In the genomic region with DNA sequence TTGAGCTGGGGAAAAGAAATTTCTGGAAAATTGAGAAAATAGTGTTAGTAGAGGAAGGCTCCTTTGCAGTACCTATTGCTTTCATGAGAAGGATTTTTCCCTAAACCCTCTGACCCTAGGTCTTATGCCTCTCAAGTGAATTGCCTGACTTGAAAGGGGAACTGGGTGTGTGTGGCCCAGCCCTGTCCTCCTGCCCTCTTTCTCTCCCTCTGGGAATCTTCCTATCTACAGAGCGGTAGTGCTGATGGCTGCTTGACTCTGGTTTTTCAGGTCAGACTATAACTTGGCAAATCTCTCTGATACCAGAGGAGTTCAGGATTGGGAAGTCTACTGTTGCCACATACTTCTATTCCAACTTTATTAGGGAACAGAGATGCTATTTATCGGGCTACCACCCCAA, we compare ENCODE assay signal across 39 cellular contexts. TPM values are rescaled to one million over a fixed set of nuclear protein-coding genes. Genes with fewer than 3 reads are reported as not detected.
"Had no signal": no experiment of that assay in that cellular context is flagged by ENCODE, and none has a peak within 500 bp of the region (broad histone marks: within the 10 kb centered on the region; RNA-seq: fewer than 3 reads in every experiment).

No MANE protein-coding gene starts in this region.

- H3K4me3 Mint-ChIP-seq: activated CD4-positive, alpha-beta memory T cell treated with anti-CD3 and anti-CD28 coated beads, Interleukin-2, amount 10 ng/mL, durations not matched to agents 7 days and 5 days; activated CD4-positive, alpha-beta T cell treated with anti-CD3 and anti-CD28 coated beads, Interleukin-2, amount 10 ng/mL, durations not matched to agents 7 days and 5 days; activated naive CD8-positive, alpha-beta T cell; activated T-cell treated with anti-CD3 and anti-CD28 coated beads, Interleukin-2, amount 50 U/mL, for 24 hours; activated T-cell treated with anti-CD3 and anti-CD28 coated beads, Interleukin-2, amount 50 U/mL, for 72 hours; activated T-helper 17 cell treated with anti-CD3 and anti-CD28 coated beads, Interleukin-2, amount 50 U/mL, for 72 hours; central memory CD8-positive, alpha-beta T cell; dendritic cell treated with granulocyte-macrophage colony-stimulating factor and Interleukin-4, amounts not matched to agents 40 ng/mL and 50 ng/mL, for 4 days; endodermal cell; T-helper 17 cell; T-helper 2 cell treated with Interferon-gamma antibody and Interleukin-4, amounts not matched to agents 5 μg/mL and 100 μg/mL, for 36 hours; WTC11 had no signal

- H3K4me1 ChIP-seq: esophagus muscularis mucosa, gastroesophageal sphincter, heart right ventricle had no signal

- DNase-seq: activated CD4-positive, alpha-beta memory T cell treated with anti-CD3 and anti-CD28 coated beads, Interleukin-2, amount 10 ng/mL, durations not matched to agents 7 days and 5 days; activated CD4-positive, alpha-beta T cell treated with anti-CD3 and anti-CD28 coated beads for 1 hour; activated CD4-positive, alpha-beta T cell treated with anti-CD3 and anti-CD28 coated beads for 4 hours; activated CD4-positive, alpha-beta T cell treated with anti-CD3 and anti-CD28 coated beads, Interleukin-2, amount 10 ng/mL, durations not matched to agents 7 days and 5 days; activated CD4-positive, alpha-beta T cell treated with anti-CD3 and anti-CD28 coated beads, Interleukin-2, amount 50 U/mL, for 4 hours; activated CD8-positive, alpha-beta memory T cell treated with anti-CD3 and anti-CD28 coated beads, Interleukin-2, amount 50 U/mL, for 48 hours; activated effector memory CD4-positive, alpha-beta T cell treated with Interleukin-2 at 50 U/mL for 16 hours; activated gamma-delta T cell treated with Interleukin-2 at 50 U/mL for 16 hours; activated naive CD4-positive, alpha-beta T cell treated with anti-CD3 and anti-CD28 coated beads, Interleukin-2, amount 50 U/mL, for 16 hours; activated naive CD4-positive, alpha-beta T cell treated with Interleukin-2 at 50 U/mL for 16 hours; activated T-cell treated with anti-CD3 and anti-CD28 coated beads for 4 hours; activated T-cell treated with anti-CD3 and anti-CD28 coated beads, Interleukin-2, amount 50 U/mL, for 24 hours; activated T-cell treated with anti-CD3 and anti-CD28 coated beads, Interleukin-2, amount 50 U/mL, for 72 hours; amniotic stem cell; anterior cingulate cortex; brain microvascular endothelial cell; dorsolateral prefrontal cortex; effector memory CD4-positive, alpha-beta T cell; endodermal cell; erythroblast; foreskin melanocyte; heart right ventricle; T-helper 1 cell; T-helper 17 cell had no signal

- H3K4me3 ChIP-seq: coronary artery, dorsolateral prefrontal cortex, esophagus muscularis mucosa, gastroesophageal sphincter, heart right ventricle had no signal

- H3K36me3 ChIP-seq: brain microvascular endothelial cell, esophagus muscularis mucosa, gastroesophageal sphincter, heart right ventricle had no signal

- FAIRE-seq: astrocyte, bronchial epithelial cell, TTC549 had no signal

- H3K9me3 ChIP-seq: esophagus muscularis mucosa, gastroesophageal sphincter, heart right ventricle had no signal

- H3K4me1 Mint-ChIP-seq: activated CD4-positive, alpha-beta memory T cell treated with anti-CD3 and anti-CD28 coated beads, Interleukin-2, amount 10 ng/mL, durations not matched to agents 7 days and 5 days; activated CD4-positive, alpha-beta T cell treated with anti-CD3 and anti-CD28 coated beads, Interleukin-2, amount 10 ng/mL, durations not matched to agents 7 days and 5 days; activated T-helper 17 cell treated with anti-CD3 and anti-CD28 coated beads, Interleukin-2, amount 50 U/mL, for 72 hours; central memory CD8-positive, alpha-beta T cell had no signal

- H3K27ac ChIP-seq: brain microvascular endothelial cell, coronary artery, dorsolateral prefrontal cortex, esophagus muscularis mucosa, gastroesophageal sphincter, heart right ventricle, VCaP had no signal

- ATAC-seq: activated T-cell treated with anti-CD3 and anti-CD28 coated beads, Interleukin-2, amount 50 U/mL, for 72 hours; activated T-helper 17 cell treated with anti-CD3 and anti-CD28 coated beads, Interleukin-2, amount 50 U/mL, for 72 hours; gastroesophageal sphincter; heart right ventricle; T-helper 17 cell; WTC11 had no signal

- H3K27ac Mint-ChIP-seq: activated CD4-positive, alpha-beta memory T cell treated with anti-CD3 and anti-CD28 coated beads, Interleukin-2, amount 10 ng/mL, durations not matched to agents 7 days and 5 days; activated CD4-positive, alpha-beta T cell treated with anti-CD3 and anti-CD28 coated beads, Interleukin-2, amount 10 ng/mL, durations not matched to agents 7 days and 5 days; activated naive CD8-positive, alpha-beta T cell; activated T-cell treated with anti-CD3 and anti-CD28 coated beads, Interleukin-2, amount 50 U/mL, for 24 hours; activated T-cell treated with anti-CD3 and anti-CD28 coated beads, Interleukin-2, amount 50 U/mL, for 72 hours; activated T-helper 17 cell treated with anti-CD3 and anti-CD28 coated beads, Interleukin-2, amount 50 U/mL, for 72 hours; dendritic cell treated with granulocyte-macrophage colony-stimulating factor and Interleukin-4, amounts not matched to agents 40 ng/mL and 50 ng/mL, for 4 days; endodermal cell; T-helper 17 cell; T-helper 2 cell treated with Interferon-gamma antibody and Interleukin-4, amounts not matched to agents 5 μg/mL and 100 μg/mL, for 36 hours; WTC11 had no signal

- H3K27me3 ChIP-seq: brain microvascular endothelial cell, esophagus muscularis mucosa had no signal

- H3K9me3 Mint-ChIP-seq: activated CD4-positive, alpha-beta memory T cell treated with anti-CD3 and anti-CD28 coated beads, Interleukin-2, amount 10 ng/mL, durations not matched to agents 7 days and 5 days; activated CD4-positive, alpha-beta T cell treated with anti-CD3 and anti-CD28 coated beads, Interleukin-2, amount 10 ng/mL, durations not matched to agents 7 days and 5 days; activated T-cell treated with anti-CD3 and anti-CD28 coated beads, Interleukin-2, amount 50 U/mL, for 24 hours; activated T-cell treated with anti-CD3 and anti-CD28 coated beads, Interleukin-2, amount 50 U/mL, for 72 hours; activated T-helper 17 cell treated with anti-CD3 and anti-CD28 coated beads, Interleukin-2, amount 50 U/mL, for 72 hours; central memory CD8-positive, alpha-beta T cell; dendritic cell treated with granulocyte-macrophage colony-stimulating factor and Interleukin-4, amounts not matched to agents 40 ng/mL and 50 ng/mL, for 4 days; endodermal cell; T-helper 2 cell treated with Interferon-gamma antibody and Interleukin-4, amounts not matched to agents 5 μg/mL and 100 μg/mL, for 36 hours; WTC11 had no signal

- H3K36me3 Mint-ChIP-seq: activated naive CD8-positive, alpha-beta T cell; WTC11 had no signal

RNA-seq across cellular contexts. Expression of a gene that starts 19.2 kb away (rescaled TPM):
- total RNA-seq: T-helper 17 cell had no signal

RNA-seq across cellular contexts. Expression of a gene that starts 41.5 kb away (rescaled TPM):
- total RNA-seq: activated CD4-positive, alpha-beta memory T cell treated with anti-CD3 and anti-CD28 coated beads, Interleukin-2, amount 10 ng/mL, durations not matched to agents 7 days and 5 days; activated CD4-positive, alpha-beta T cell treated with anti-CD3 and anti-CD28 coated beads, Interleukin-2, amount 10 ng/mL, durations not matched to agents 7 days and 5 days; activated T-cell treated with anti-CD3 and anti-CD28 coated beads, Interleukin-2, amount 50 U/mL, for 72 hours; activated T-helper 17 cell treated with anti-CD3 and anti-CD28 coated beads, Interleukin-2, amount 50 U/mL, for 72 hours; bronchial epithelial cell; cardiac septum; esophagus muscularis mucosa; glomerular endothelial cell; heart right ventricle; T-helper 17 cell had no signal
